Comparison of ENCODE assay signal across 15 cellular contexts in genomic region chr19:33755314-33756020, GRCh38.
"Had no signal": no experiment of that assay in that cellular context is flagged by ENCODE, and none has a peak within 500 bp of the region (broad histone marks: within the 10 kb centered on the region; RNA-seq: fewer than 3 reads in every experiment).

No MANE protein-coding gene starts in this region.

- H3K27me3 Mint-ChIP-seq: activated CD4-positive, alpha-beta T cell treated with anti-CD3 and anti-CD28 coated beads, Interleukin-2, amount 10 ng/mL, durations not matched to agents 7 days and 5 days had no signal

- DNase-seq: activated CD4-positive, alpha-beta T cell treated with anti-CD3 and anti-CD28 coated beads, Interleukin-2, amount 10 ng/mL, durations not matched to agents 7 days and 5 days; activated CD4-positive, CD25-positive, alpha-beta regulatory T cell; activated CD8-positive, alpha-beta memory T cell treated with anti-CD3 and anti-CD28 coated beads for 24 hours; activated naive CD8-positive, alpha-beta T cell treated with anti-CD3 and anti-CD28 coated beads for 36 hours; dermis blood vessel endothelial cell; effector memory CD8-positive, alpha-beta T cell; foreskin melanocyte; kidney glomerular epithelial cell; mesendoderm; stimulated activated CD4-positive, alpha-beta T cell treated with anti-CD3 and anti-CD28 coated beads, Interleukin-12 subunit alpha, Interleukin-12 subunit beta, amount 100 ng/mL, for 4 hours; stimulated activated CD4-positive, alpha-beta T cell treated with anti-CD3 and anti-CD28 coated beads, Interleukin-2, amount 100 ng/mL, for 24 hours; thyroid gland had no signal

- H3K27ac Mint-ChIP-seq: activated CD4-positive, alpha-beta T cell treated with anti-CD3 and anti-CD28 coated beads, Interleukin-2, amount 10 ng/mL, durations not matched to agents 7 days and 5 days; activated naive CD8-positive, alpha-beta T cell treated with anti-CD3 and anti-CD28 coated beads for 36 hours; activated T-helper 1 cell treated with anti-CD3 and anti-CD28 coated beads, Interleukin-12 subunit alpha, Interleukin-12 subunit beta, Interleukin-2, Interleukin-4 antibody, amounts not matched to agents 30 ng/mL and 10 ng/mL and 1 ng/mL, durations not matched to agents 14 hours and 24 hours and 36 hours; effector memory CD8-positive, alpha-beta T cell; stimulated activated effector memory CD8-positive, alpha-beta T cell treated with anti-CD3 and anti-CD28 coated beads, Interleukin-12 subunit alpha, Interleukin-12 subunit beta, amount 100 ng/mL, for 72 hours; T-helper 2 cell treated with Interferon-gamma antibody and Interleukin-4, amounts not matched to agents 5 μg/mL and 100 μg/mL, for 36 hours had no signal

- H3K4me3 Mint-ChIP-seq: activated CD4-positive, alpha-beta T cell treated with anti-CD3 and anti-CD28 coated beads, Interleukin-2, amount 10 ng/mL, durations not matched to agents 7 days and 5 days; activated naive CD8-positive, alpha-beta T cell treated with anti-CD3 and anti-CD28 coated beads for 36 hours; activated T-helper 1 cell treated with anti-CD3 and anti-CD28 coated beads, Interleukin-12 subunit alpha, Interleukin-12 subunit beta, Interleukin-2, Interleukin-4 antibody, amounts not matched to agents 30 ng/mL and 10 ng/mL and 1 ng/mL, durations not matched to agents 14 hours and 24 hours and 36 hours; effector memory CD8-positive, alpha-beta T cell; stimulated activated effector memory CD8-positive, alpha-beta T cell treated with anti-CD3 and anti-CD28 coated beads, Interleukin-12 subunit alpha, Interleukin-12 subunit beta, amount 100 ng/mL, for 72 hours; T-helper 2 cell treated with Interferon-gamma antibody and Interleukin-4, amounts not matched to agents 5 μg/mL and 100 μg/mL, for 36 hours had no signal

- H3K9me3 ChIP-seq: thyroid gland had no signal

- H3K36me3 Mint-ChIP-seq: activated naive CD8-positive, alpha-beta T cell treated with anti-CD3 and anti-CD28 coated beads for 36 hours; stimulated activated effector memory CD8-positive, alpha-beta T cell treated with anti-CD3 and anti-CD28 coated beads, Interleukin-12 subunit alpha, Interleukin-12 subunit beta, amount 100 ng/mL, for 72 hours had no signal

- H3K27me3 ChIP-seq: thyroid gland had no signal

- H3K27ac ChIP-seq: thyroid gland had no signal

- H3K36me3 ChIP-seq: thyroid gland had no signal

- H3K4me3 ChIP-seq: thyroid gland had no signal

- ATAC-seq: effector memory CD8-positive, alpha-beta T cell; stimulated activated effector memory CD8-positive, alpha-beta T cell treated with anti-CD3 and anti-CD28 coated beads, Interleukin-12 subunit alpha, Interleukin-12 subunit beta, amount 100 ng/mL, for 72 hours had no signal

- H3K4me1 Mint-ChIP-seq: activated CD4-positive, alpha-beta T cell treated with anti-CD3 and anti-CD28 coated beads, Interleukin-2, amount 10 ng/mL, durations not matched to agents 7 days and 5 days; activated naive CD8-positive, alpha-beta T cell treated with anti-CD3 and anti-CD28 coated beads for 36 hours; stimulated activated effector memory CD8-positive, alpha-beta T cell treated with anti-CD3 and anti-CD28 coated beads, Interleukin-12 subunit alpha, Interleukin-12 subunit beta, amount 100 ng/mL, for 72 hours had no signal
